12 cellular contexts compared by ENCODE assay signal in the genomic region with DNA sequence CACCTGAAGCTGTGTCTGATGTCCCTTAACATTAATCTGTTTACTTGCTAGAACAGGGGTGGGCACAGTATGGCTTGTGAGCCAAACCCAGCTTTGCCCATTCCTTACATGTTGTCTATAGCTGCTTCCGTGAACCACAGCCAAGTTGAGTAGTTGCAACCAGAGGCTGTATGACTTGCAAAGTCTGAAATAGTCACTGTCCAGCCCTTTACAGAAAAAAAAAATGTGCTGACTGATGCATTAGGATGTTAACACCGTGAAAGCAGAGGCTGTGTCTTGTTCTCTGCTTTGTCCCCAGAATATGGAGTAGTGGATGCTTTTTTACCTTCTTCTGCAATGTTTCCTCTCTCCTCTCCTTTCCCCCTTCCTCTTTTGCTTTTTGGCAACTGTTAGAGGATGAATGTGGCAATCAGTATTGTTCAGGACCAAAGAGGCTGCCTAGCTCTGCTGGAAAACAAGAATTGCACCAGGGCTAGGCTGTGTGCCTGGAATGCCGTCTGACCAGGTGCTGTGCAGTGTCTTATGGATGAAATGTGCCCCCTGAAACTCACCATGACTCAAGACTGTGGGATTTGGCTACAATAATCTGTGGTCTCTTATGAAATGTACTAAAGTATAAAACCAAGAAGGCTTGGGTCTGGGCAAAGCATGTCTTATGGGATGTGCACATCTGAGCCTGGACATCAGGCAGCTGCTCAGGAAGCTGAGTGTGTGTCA.
A peak's percentile ranks its signal among the peaks of the same experiment; 100 is the strongest.
DNase-seq lines count a peak whose midpoint lies in the region; ATAC-seq and TF ChIP-seq lines count a peak whose summit lies in the region.
"Had no signal": no experiment of that assay in that cellular context is flagged by ENCODE, and none has a peak within 500 bp of the region (broad histone marks: within the 10 kb centered on the region; RNA-seq: fewer than 3 reads in every experiment).

No MANE protein-coding gene starts in this region.

- WGBS in body of pancreas, 2 donors, result 50 to 72% methylated on average over 3 of the region's 3 CpGs

- TF ChIP-seq POLR2A in body of pancreas (IDR thresholded peaks at IDR 0.05), result no peak

- TF ChIP-seq CTCF in fibroblast of pulmonary artery (IDR thresholded peaks at IDR 0.05; ENCODE audit: low read length, missing control alignments), result no peak
- TF ChIP-seq CTCF in body of pancreas (IDR thresholded peaks at IDR 0.05), result no peak

- H3K4me1 ChIP-seq in body of pancreas, result no peaks in the 10 kb centered on the region
- H3K4me1 ChIP-seq: ascending aorta had no signal

- no peaks in the 10 kb centered on the region for H3K27me3 ChIP-seq in body of pancreas
- H3K27me3 ChIP-seq: ascending aorta had no signal

- H3K4me3 ChIP-seq in fibroblast of pulmonary artery (replicated peaks; ENCODE audit: low read depth, low read length) (no peak overlapping the region), body of pancreas (no peak overlapping the region)
- H3K4me3 ChIP-seq: ascending aorta had no signal

- H3K36me3 ChIP-seq in body of pancreas (replicated peaks in 1 of 2; ENCODE audit: insufficient read depth in 1 of 2, low read depth in 2 of 2), result no peaks in the 10 kb centered on the region
- H3K36me3 ChIP-seq: ascending aorta had no signal

- intact Hi-C loops in sciatic nerve (cut with DNase I) (no loop called here), body of pancreas (cut with DNase I) (no loop called here)

- ATAC-seq in sciatic nerve, result peak; percentile 56
- no peak for ATAC-seq in body of pancreas
- ATAC-seq in GM18520 (IDR thresholded peaks at IDR 0.05; ENCODE audit: unreplicated experiment), result no peak
- no peak for ATAC-seq in GM21786 (IDR thresholded peaks at IDR 0.05; ENCODE audit: unreplicated experiment)
- ATAC-seq: left ventricle myocardium superior had no signal

- DNase-seq in GM04503 (ENCODE audit: low read depth) (peak; percentile 79), RPMI8226 (peak; percentile 32), fibroblast of pulmonary artery (ENCODE audit: low read depth) (peak; percentile 95), sciatic nerve (ENCODE audit: low spot score) (no peak), body of pancreas (no peak), NCI-H2227 treated with DMSO at 0.1 percent for 48 hours (lab: John Stamatoyannopoulos, UW) (no peak)
- DNase-seq: activated CD8-positive, alpha-beta memory T cell treated with anti-CD3 and anti-CD28 coated beads, Interleukin-2, amount 50 U/mL, for 48 hours; left ventricle myocardium superior; NCI-H82 had no signal

- H3K27ac ChIP-seq in body of pancreas, result no peak overlapping the region
- H3K27ac ChIP-seq: ascending aorta had no signal

- no peaks in the 10 kb centered on the region for H3K9me3 ChIP-seq in body of pancreas
- H3K9me3 ChIP-seq: ascending aorta had no signal

Comparison
In these comparisons a context has a peak if more than half of its experiments do, and no peak if none do; other contexts are left out.
1. DNase-seq: peak in GM04503 (single experiment), RPMI8226 (single experiment) and fibroblast of pulmonary artery (single experiment); none in sciatic nerve (single experiment), body of pancreas (0 of 4) and NCI-H2227 treated with DMSO at 0.1 percent for 48 hours (single experiment).